In the genomic region with DNA sequence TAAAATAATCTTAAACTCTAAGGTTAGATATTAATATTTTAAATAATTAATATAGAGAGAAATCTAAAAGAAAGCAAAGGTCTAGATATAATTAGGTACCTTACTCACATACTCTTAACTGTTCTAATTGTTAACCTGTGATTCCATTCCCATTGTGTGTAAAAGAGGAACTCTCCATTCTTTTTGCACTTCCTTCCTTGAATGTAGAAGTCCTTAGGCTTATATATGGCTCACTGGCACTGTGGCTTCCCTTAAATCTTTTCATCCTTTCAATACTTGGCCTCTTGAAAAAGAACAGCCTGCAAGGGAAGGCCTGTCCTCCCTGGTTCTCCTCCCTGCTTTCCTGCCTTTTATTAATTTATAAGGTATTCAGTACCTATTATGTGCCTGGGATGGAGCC, we compare ENCODE assay signal across 24 cellular contexts.
DNase-seq lines count a peak whose midpoint lies in the region; ATAC-seq and TF ChIP-seq lines count a peak whose summit lies in the region.
"Had no signal": no experiment of that assay in that cellular context is flagged by ENCODE, and none has a peak within 500 bp of the region (broad histone marks: within the 10 kb centered on the region; RNA-seq: fewer than 3 reads in every experiment).

No MANE protein-coding gene starts in this region.

- no peak for TF ChIP-seq CTCF in Peyer's patch (IDR thresholded peaks at IDR 0.05)
- no peak for TF ChIP-seq CTCF in hepatocyte (IDR thresholded peaks at IDR 0.05; ENCODE audit: poor library complexity)
- TF ChIP-seq CTCF in gastrocnemius medialis (IDR thresholded peaks at IDR 0.05 in 4 of 5, conservative IDR thresholded peaks at IDR 0.05 in 1 of 5) = no peak
- TF ChIP-seq CTCF in mesothelial cell of epicardium (IDR thresholded peaks at IDR 0.05; ENCODE audit: unreplicated experiment) = no peak

- ATAC-seq in gastrocnemius medialis (no peak), HG03045 (IDR thresholded peaks at IDR 0.05; ENCODE audit: unreplicated experiment) (no peak)
- ATAC-seq in naive thymus-derived CD8-positive, alpha-beta T cell = no peak
- ATAC-seq: A549, HCT116, Panc1 had no signal

- H3K4me3 ChIP-seq in Peyer's patch (no peak overlapping the region), hepatocyte (no peak overlapping the region), gastrocnemius medialis (no peak overlapping the region)
- H3K4me3 ChIP-seq: A549, MG63, SJCRH30 had no signal

- no peak overlapping the region for H3K4me2 ChIP-seq in hepatocyte
- H3K4me2 ChIP-seq: A549 had no signal

- H3K9me3 ChIP-seq in Peyer's patch (no peaks in the 10 kb centered on the region), hepatocyte (ENCODE audit: low read depth) (no peaks in the 10 kb centered on the region), gastrocnemius medialis (no peaks in the 10 kb centered on the region)
- H3K9me3 ChIP-seq: A549, BE2C, MG63, SJCRH30 had no signal

- H3K9me2 ChIP-seq in hepatocyte (replicated peaks; ENCODE audit: insufficient read depth) = no peaks in the 10 kb centered on the region

- no peaks in the 10 kb centered on the region for H3K9me3 Mint-ChIP-seq in mesothelial cell of epicardium
- H3K9me3 Mint-ChIP-seq in T-helper 2 cell treated with Interferon-gamma antibody and Interleukin-4, amounts not matched to agents 5 μg/mL and 100 μg/mL, for 36 hours = no peaks in the 10 kb centered on the region
- H3K9me3 Mint-ChIP-seq in naive thymus-derived CD8-positive, alpha-beta T cell = no peaks in the 10 kb centered on the region
- H3K9me3 Mint-ChIP-seq: CD4-positive, CD25-positive, alpha-beta regulatory T cell; IgD-negative memory B cell had no signal

- no peaks in the 10 kb centered on the region for H3K27me3 ChIP-seq in Peyer's patch
- no peaks in the 10 kb centered on the region for H3K27me3 ChIP-seq in hepatocyte
- H3K27me3 ChIP-seq in gastrocnemius medialis = no peaks in the 10 kb centered on the region
- H3K27me3 ChIP-seq: BE2C, MG63, SJCRH30 had no signal

- TF ChIP-seq POLR2A in Peyer's patch (IDR thresholded peaks at IDR 0.05) (no peak), gastrocnemius medialis (IDR thresholded peaks at IDR 0.05) (no peak)

- H3K79me2 ChIP-seq in hepatocyte = no peaks in the 10 kb centered on the region

- intact Hi-C loops in gastrocnemius medialis (cut with DNase I; ENCODE audit: low total_unique reads) = no loop called here

- no peak overlapping the region for H3K27ac Mint-ChIP-seq in mesothelial cell of epicardium
- H3K27ac Mint-ChIP-seq in T-helper 2 cell treated with Interferon-gamma antibody and Interleukin-4, amounts not matched to agents 5 μg/mL and 100 μg/mL, for 36 hours = no peak overlapping the region
- H3K27ac Mint-ChIP-seq in naive thymus-derived CD8-positive, alpha-beta T cell = no peak overlapping the region
- H3K27ac Mint-ChIP-seq: CD4-positive, CD25-positive, alpha-beta regulatory T cell; IgD-negative memory B cell had no signal

- in situ Hi-C loops in gastrocnemius medialis (cut with MboI; ENCODE audit: low sequenced_read_pairs in 4 of 4) = no loop called here

- no peaks in the 10 kb centered on the region for H3K27me3 Mint-ChIP-seq in mesothelial cell of epicardium (ENCODE audit: low read depth)
- H3K27me3 Mint-ChIP-seq in T-helper 2 cell treated with Interferon-gamma antibody and Interleukin-4, amounts not matched to agents 5 μg/mL and 100 μg/mL, for 36 hours (ENCODE audit: low read depth) = no peaks in the 10 kb centered on the region
- H3K27me3 Mint-ChIP-seq in naive thymus-derived CD8-positive, alpha-beta T cell = no peaks in the 10 kb centered on the region
- H3K27me3 Mint-ChIP-seq: CD4-positive, CD25-positive, alpha-beta regulatory T cell; IgD-negative memory B cell had no signal

- peaks cover 0 to 20% (median 0%) of the 10 kb centered on the region in 4 donors for H3K4me1 ChIP-seq in Peyer's patch
- H3K4me1 ChIP-seq in hepatocyte (ENCODE audit: insufficient read depth) = peaks cover 18% of the 10 kb centered on the region
- H3K4me1 ChIP-seq in gastrocnemius medialis = peaks cover 11% of the 10 kb centered on the region in 2 donors
- H3K4me1 ChIP-seq: A549, BE2C, SJCRH30 had no signal

- H3K4me3 Mint-ChIP-seq in mesothelial cell of epicardium = no peak overlapping the region
- no peak overlapping the region for H3K4me3 Mint-ChIP-seq in T-helper 2 cell treated with Interferon-gamma antibody and Interleukin-4, amounts not matched to agents 5 μg/mL and 100 μg/mL, for 36 hours
- no peak overlapping the region for H3K4me3 Mint-ChIP-seq in naive thymus-derived CD8-positive, alpha-beta T cell
- H3K4me3 Mint-ChIP-seq: CD4-positive, CD25-positive, alpha-beta regulatory T cell; IgD-negative memory B cell had no signal

- DNase-seq in GDM1 (lab: John Stamatoyannopoulos, UW) = peak; percentile 12
- no peak for DNase-seq in Peyer's patch
- no peak for DNase-seq in hepatocyte (ENCODE audit: low spot score)
- no peak for DNase-seq in gastrocnemius medialis
- DNase-seq in mesothelial cell of epicardium (ENCODE audit: low spot score in 2 of 2, unreplicated experiment in 2 of 2) = no peak
- no peak for DNase-seq in T-helper 2 cell treated with Interferon-gamma antibody and Interleukin-4, amounts not matched to agents 5 μg/mL and 100 μg/mL, for 36 hours (ENCODE audit: low spot score)
- no peak for DNase-seq in naive thymus-derived CD8-positive, alpha-beta T cell
- DNase-seq: BE2C; CD4-positive, CD25-positive, alpha-beta regulatory T cell; DMS79; GOT3; MG63; NCI-H1092 treated with DMSO at 0.1 percent for 48 hours; NCI-H146; NCI-H2029 treated with DMSO at 0.1 percent for 48 hours; NCI-H345; NCI-H524; NCI-H82; SJCRH30 had no signal

- no peaks in the 10 kb centered on the region for H3K36me3 Mint-ChIP-seq in mesothelial cell of epicardium
- no peaks in the 10 kb centered on the region for H3K36me3 Mint-ChIP-seq in T-helper 2 cell treated with Interferon-gamma antibody and Interleukin-4, amounts not matched to agents 5 μg/mL and 100 μg/mL, for 36 hours (ENCODE audit: low read depth)
- H3K36me3 Mint-ChIP-seq in naive thymus-derived CD8-positive, alpha-beta T cell = no peaks in the 10 kb centered on the region
- H3K36me3 Mint-ChIP-seq: CD4-positive, CD25-positive, alpha-beta regulatory T cell had no signal

- no peaks in the 10 kb centered on the region for H4K20me1 ChIP-seq in hepatocyte (ENCODE audit: insufficient read depth, poor library complexity, severe bottlenecking)

- H3K36me3 ChIP-seq in Peyer's patch (no peaks in the 10 kb centered on the region), hepatocyte (replicated peaks; ENCODE audit: insufficient read depth, low read depth) (no peaks in the 10 kb centered on the region), gastrocnemius medialis (no peaks in the 10 kb centered on the region)
- H3K36me3 ChIP-seq: BE2C, MG63, SJCRH30 had no signal

- H2AFZ ChIP-seq in hepatocyte = no peak overlapping the region

- POLR2A ChIA-PET in naive thymus-derived CD8-positive, alpha-beta T cell (lab: Charles Lee) = no interaction called here

- H3K4me1 Mint-ChIP-seq in mesothelial cell of epicardium = peaks cover 7% of the 10 kb centered on the region
- peaks cover 4% of the 10 kb centered on the region for H3K4me1 Mint-ChIP-seq in T-helper 2 cell treated with Interferon-gamma antibody and Interleukin-4, amounts not matched to agents 5 μg/mL and 100 μg/mL, for 36 hours (ENCODE audit: low read depth)
- peaks cover 0 to 6% (median 2%) of the 10 kb centered on the region in 4 donors for H3K4me1 Mint-ChIP-seq in naive thymus-derived CD8-positive, alpha-beta T cell

- peak overlapping the region in 3 of 4 donors; percentile 39 to 71 (median 44) for H3K27ac ChIP-seq in Peyer's patch
- H3K27ac ChIP-seq in hepatocyte = peak overlapping the region; percentile 68
- peak overlapping the region; percentile 5 to 49 (median 44) for H3K27ac ChIP-seq in gastrocnemius medialis
- H3K27ac ChIP-seq: SJCRH30 had no signal
